Comparison of ENCODE assay signal across 24 cellular contexts in the genomic region with DNA sequence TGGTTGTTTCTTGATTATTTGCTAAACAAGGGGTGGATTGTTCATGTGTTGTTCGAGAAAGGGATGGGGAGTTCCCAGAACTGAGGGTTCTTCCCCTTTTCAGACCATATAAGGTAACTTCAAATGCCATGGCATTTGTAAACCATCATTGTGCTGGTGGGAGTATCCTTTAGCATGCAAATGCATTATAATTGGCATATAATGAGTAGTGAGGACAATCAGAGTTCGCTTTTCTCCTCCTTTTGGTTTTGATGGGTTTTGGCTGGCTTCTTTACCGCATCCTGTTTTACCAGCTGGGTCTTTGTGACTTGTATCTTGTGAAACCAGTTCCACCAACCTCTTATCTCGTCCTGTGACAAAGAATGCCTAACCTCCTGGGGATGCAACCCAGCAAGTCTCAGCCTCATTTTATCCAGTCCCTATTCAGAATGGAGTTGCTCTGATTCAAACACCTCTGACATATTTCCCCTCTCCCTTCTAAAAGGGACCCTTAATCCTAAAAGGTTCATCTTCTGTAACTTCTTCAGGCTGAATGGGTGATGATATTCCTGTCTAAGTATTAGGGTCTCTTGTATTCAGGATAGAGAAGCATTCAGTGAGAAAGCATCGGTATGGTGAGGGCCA. TPM values are rescaled to one million over a fixed set of nuclear protein-coding genes. Genes with fewer than 3 reads are reported as not detected.
DNase-seq lines count a peak whose midpoint lies in the region; ATAC-seq and TF ChIP-seq lines count a peak whose summit lies in the region.
"Had no signal": no experiment of that assay in that cellular context is flagged by ENCODE, and none has a peak within 500 bp of the region (broad histone marks: within the 10 kb centered on the region; RNA-seq: fewer than 3 reads in every experiment).

No MANE protein-coding gene starts in this region.

- TF ChIP-seq CTCF in suprapubic skin (IDR thresholded peaks at IDR 0.05), result no peak

- H3K9me3 ChIP-seq in HUES64 (ENCODE audit: insufficient read depth, low read depth, low read length), result peaks cover 10% of the 10 kb centered on the region
- no peaks in the 10 kb centered on the region for H3K9me3 ChIP-seq in iPS DF 6.9 (ENCODE audit: control insufficient read depth, insufficient read depth, low read length)
- peaks cover 4% of the 10 kb centered on the region for H3K9me3 ChIP-seq in suprapubic skin
- H3K9me3 ChIP-seq: pancreas, tibial artery had no signal

- peaks cover 4% of the 10 kb centered on the region; the same call in 1 of the 2 replicates for H3K4me1 ChIP-seq in HUES64 (ENCODE audit: insufficient read depth, low read length)
- H3K4me1 ChIP-seq in iPS DF 6.9 (ENCODE audit: control insufficient read depth, insufficient read depth, low read length), result no peaks in the 10 kb centered on the region
- H3K4me1 ChIP-seq in suprapubic skin, result no peaks in the 10 kb centered on the region
- H3K4me1 ChIP-seq: pancreas, tibial artery had no signal

- ATAC-seq in GM18511 (IDR thresholded peaks at IDR 0.05; ENCODE audit: unreplicated experiment) (peak; percentile 57), HG03025 (IDR thresholded peaks at IDR 0.05; ENCODE audit: low FRiP score, unreplicated experiment) (no peak)
- ATAC-seq: activated CD4-positive, alpha-beta T cell treated with anti-CD3 and anti-CD28 coated beads for 36 hours; activated CD8-positive, alpha-beta memory T cell treated with anti-CD3 and anti-CD28 coated beads, Interleukin-2, amount 10 ng/mL, durations not matched to agents 7 days and 5 days; activated T-helper 17 cell treated with anti-CD3 and anti-CD28 coated beads, Interleukin-2, amount 50 U/mL, for 72 hours; effector memory CD8-positive, alpha-beta T cell; HCT116; natural killer cell; pancreas had no signal

- TF ChIP-seq POLR2A in suprapubic skin (IDR thresholded peaks at IDR 0.05), result no peak

- H3K27ac ChIP-seq in HUES64 (ENCODE audit: low read depth, low read length), result peak overlapping the region; percentile 79
- no peak overlapping the region for H3K27ac ChIP-seq in iPS DF 6.9 (ENCODE audit: low read length)
- no peak overlapping the region for H3K27ac ChIP-seq in suprapubic skin
- H3K27ac ChIP-seq: pancreas, tibial artery had no signal

- peak; percentile 0 for DNase-seq in OCI-M1 (lab: John Stamatoyannopoulos, UW)
- peak; percentile 25 for DNase-seq in iPS DF 6.9 (ENCODE audit: low read depth, low spot score)
- DNase-seq in putamen (ENCODE audit: low spot score), result no peak
- no peak for DNase-seq in suprapubic skin (ENCODE audit: low spot score in 2 of 2)
- no peak for DNase-seq in DMS79 (lab: John Stamatoyannopoulos, UW)
- DNase-seq: activated CD4-positive, alpha-beta T cell treated with anti-CD3 and anti-CD28 coated beads for 36 hours; activated CD8-positive, alpha-beta memory T cell treated with anti-CD3 and anti-CD28 coated beads, Interleukin-2, amount 10 ng/mL, durations not matched to agents 7 days and 5 days; activated naive CD8-positive, alpha-beta T cell treated with anti-CD3 and anti-CD28 coated beads for 36 hours; CD4-positive, CD25-positive, alpha-beta regulatory T cell; DND-41; effector memory CD8-positive, alpha-beta T cell; mesenchymal stem cell; natural killer cell; NCI-H1092; pancreas; stimulated activated CD4-positive, alpha-beta T cell treated with anti-CD3 and anti-CD28 coated beads, Interleukin-1b, Interleukin-23, amount 100 ng/mL, for 48 hours; stimulated activated naive CD4-positive, alpha-beta T cell treated with Interleukin-2 at 50 U/mL for 16 hours; SW 1271; tibial artery had no signal

- H3K4me3 ChIP-seq in HUES64 (ENCODE audit: low read length) (no peak overlapping the region), iPS DF 6.9 (ENCODE audit: low read length) (no peak overlapping the region), suprapubic skin (no peak overlapping the region)
- H3K4me3 ChIP-seq: pancreas, tibial artery had no signal

- TF ChIP-seq EP300 in suprapubic skin (IDR thresholded peaks at IDR 0.05), result no peak

- 69% methylated on average over 5 of the region's 5 CpGs for WGBS in HUES64
- no CpG with 5 or more reads among the region's 5 CpGs for WGBS in iPS DF 6.9 (ENCODE audit: insufficient coverage, insufficient read length)
- WGBS in suprapubic skin, result 52% methylated on average over 5 of the region's 5 CpGs

- H3K36me3 ChIP-seq in HUES64 (ENCODE audit: insufficient read depth, low read length) (no peaks in the 10 kb centered on the region), iPS DF 6.9 (ENCODE audit: control insufficient read depth, insufficient read depth, low read length) (no peaks in the 10 kb centered on the region), suprapubic skin (no peaks in the 10 kb centered on the region)
- H3K36me3 ChIP-seq: pancreas, tibial artery had no signal

- no peaks in the 10 kb centered on the region for H3K27me3 ChIP-seq in HUES64 (ENCODE audit: insufficient read depth, low read length)
- H3K27me3 ChIP-seq in iPS DF 6.9 (ENCODE audit: control insufficient read depth, insufficient read depth, low read length), result no peaks in the 10 kb centered on the region
- H3K27me3 ChIP-seq in suprapubic skin, result no peaks in the 10 kb centered on the region
- H3K27me3 ChIP-seq: pancreas, tibial artery had no signal

- peak overlapping the region; percentile 52; the same call in 1 of the 2 replicates for H3K9ac ChIP-seq in HUES64 (ENCODE audit: low read depth, low read length)

RNA-seq across cellular contexts. Expression of a gene that starts 8.7 kb away (rescaled TPM):
- polyA plus RNA-seq in HUES64 (2013, experiment 1 of 2), result 22.8 TPM
- polyA plus RNA-seq in HUES64 (2013, experiment 2 of 2), result 30.3 TPM
- total RNA-seq in suprapubic skin, result 1 to 10 TPM in 1 of 4 donors, under 1 TPM in 3; 0.24 to 1.3 (median 0.89) TPM
- total RNA-seq: activated CD4-positive, alpha-beta T cell treated with anti-CD3 and anti-CD28 coated beads for 36 hours; activated CD8-positive, alpha-beta memory T cell treated with anti-CD3 and anti-CD28 coated beads, Interleukin-2, amount 10 ng/mL, durations not matched to agents 7 days and 5 days; activated naive CD8-positive, alpha-beta T cell treated with anti-CD3 and anti-CD28 coated beads for 36 hours; activated T-helper 17 cell treated with anti-CD3 and anti-CD28 coated beads, Interleukin-2, amount 50 U/mL, for 72 hours; CD4-positive, CD25-positive, alpha-beta regulatory T cell had no signal
- polyA plus RNA-seq: CD4-positive, CD25-positive, alpha-beta regulatory T cell had no signal

Comparison
In these comparisons a context has a peak if more than half of its experiments do, and no peak if none do; other contexts are left out.
1. DNase-seq: peak in OCI-M1 (single experiment) and iPS DF 6.9 (single experiment); none in putamen (single experiment), suprapubic skin (0 of 2) and DMS79 (single experiment).